Comparison of ENCODE assay signal across 9 cellular contexts in the genomic region with DNA sequence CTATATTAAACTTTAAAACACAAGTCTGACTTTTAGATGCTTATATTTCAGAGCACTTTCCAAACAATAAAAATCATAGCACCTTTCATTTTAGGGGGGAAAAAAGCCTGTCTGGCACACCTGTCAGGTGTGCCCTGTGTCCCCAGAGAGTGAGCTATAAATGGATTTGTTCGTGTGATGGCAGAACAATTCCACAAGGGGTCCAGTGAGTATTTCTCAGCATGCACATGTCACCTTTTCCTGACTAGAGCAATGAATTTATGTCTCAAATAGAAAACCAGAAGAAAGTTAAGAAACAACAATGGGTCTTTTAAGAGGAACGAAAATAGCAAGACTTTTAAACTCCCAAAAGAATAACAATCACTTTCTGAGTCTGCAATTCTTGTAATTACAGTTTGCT. TPM values are rescaled to one million over a fixed set of nuclear protein-coding genes. Genes with fewer than 3 reads are reported as not detected.
DNase-seq lines count a peak whose midpoint lies in the region; ATAC-seq and TF ChIP-seq lines count a peak whose summit lies in the region.
"Had no signal": no experiment of that assay in that cellular context is flagged by ENCODE, and none has a peak within 500 bp of the region (broad histone marks: within the 10 kb centered on the region; RNA-seq: fewer than 3 reads in every experiment).

No MANE protein-coding gene starts in this region.

- in situ Hi-C loops in astrocyte of the spinal cord (cut with HindIII; ENCODE audit: low sequenced_read_pairs) = no loop called here

- DNase-seq in activated CD4-positive, alpha-beta T cell treated with anti-CD3 and anti-CD28 coated beads for 36 hours = peak; percentile 8
- DNase-seq in activated CD4-positive, alpha-beta T cell treated with anti-CD3 and anti-CD28 coated beads for 4 hours = no peak
- DNase-seq in HPDE6-E6E7 (ENCODE audit: extremely low spot score) (peak; percentile 25), astrocyte of the spinal cord (ENCODE audit: low read depth, low spot score) (no peak), progenitor cell of endocrine pancreas (ENCODE audit: low spot score, unreplicated experiment) (no peak), C1 segment of cervical spinal cord (lab: John Stamatoyannopoulos, UW) (no peak), ecto neural progenitor cell (ENCODE audit: low spot score) (no peak)

- H3K4me3 Mint-ChIP-seq in activated CD4-positive, alpha-beta T cell treated with anti-CD3 and anti-CD28 coated beads for 36 hours = no peak overlapping the region
- no peak overlapping the region for H3K4me3 Mint-ChIP-seq in progenitor cell of endocrine pancreas (ENCODE audit: low read depth)

- intact Hi-C loops in activated CD4-positive, alpha-beta T cell treated with anti-CD3 and anti-CD28 coated beads for 36 hours (cut with DNase I, micrococcal nuclease) = no loop called here

- CTCF ChIA-PET in activated CD4-positive, alpha-beta T cell treated with anti-CD3 and anti-CD28 coated beads for 36 hours (lab: Charles Lee) = interaction anchor here (0.6 to 1.4 kb wide), 11 partner anchors 10 to 738 kb away, joined by 3 to 6 read pairs (median 4); no protein-coding TSS in a partner anchor

- TF ChIP-seq CTCF in astrocyte of the spinal cord (IDR thresholded peaks at IDR 0.05; ENCODE audit: low read depth, low read length) (peak; percentile 26), progenitor cell of endocrine pancreas (IDR thresholded peaks at IDR 0.05; ENCODE audit: unreplicated experiment) (peak; percentile 56)

- peaks cover 3% of the 10 kb centered on the region for H3K4me1 Mint-ChIP-seq in activated CD4-positive, alpha-beta T cell treated with anti-CD3 and anti-CD28 coated beads for 36 hours
- no peaks in the 10 kb centered on the region for H3K4me1 Mint-ChIP-seq in progenitor cell of endocrine pancreas (ENCODE audit: low read depth)

- no peak overlapping the region for H3K4me3 ChIP-seq in astrocyte of the spinal cord (ENCODE audit: low read depth, low read length)

- no peak for TF ChIP-seq POLR2A in GM18505 (IDR thresholded peaks at IDR 0.05; ENCODE audit: borderline replicate concordance, extremely low read depth, insufficient read depth, insufficient read length)

- POLR2A ChIA-PET in activated CD4-positive, alpha-beta T cell treated with anti-CD3 and anti-CD28 coated beads for 36 hours (lab: Charles Lee) = interaction anchor here (0.6 kb wide), 2 partner anchors 151 to 627 kb away, joined by 3 to 6 read pairs; no protein-coding TSS in a partner anchor

- no peaks in the 10 kb centered on the region for H3K36me3 Mint-ChIP-seq in activated CD4-positive, alpha-beta T cell treated with anti-CD3 and anti-CD28 coated beads for 36 hours (ENCODE audit: low read depth)
- no peaks in the 10 kb centered on the region for H3K36me3 Mint-ChIP-seq in progenitor cell of endocrine pancreas (ENCODE audit: insufficient read depth)

- H3K27ac Mint-ChIP-seq in activated CD4-positive, alpha-beta T cell treated with anti-CD3 and anti-CD28 coated beads for 36 hours = no peak overlapping the region
- no peak overlapping the region for H3K27ac Mint-ChIP-seq in progenitor cell of endocrine pancreas

- ATAC-seq in activated CD4-positive, alpha-beta T cell treated with anti-CD3 and anti-CD28 coated beads for 36 hours = no peak
- no peak for ATAC-seq in GM18505 (IDR thresholded peaks at IDR 0.05; ENCODE audit: unreplicated experiment)
- ATAC-seq: Right ventricle myocardium inferior had no signal

- H3K27me3 Mint-ChIP-seq in activated CD4-positive, alpha-beta T cell treated with anti-CD3 and anti-CD28 coated beads for 36 hours = no peaks in the 10 kb centered on the region
- no peaks in the 10 kb centered on the region for H3K27me3 Mint-ChIP-seq in progenitor cell of endocrine pancreas

- H3K9me3 Mint-ChIP-seq in activated CD4-positive, alpha-beta T cell treated with anti-CD3 and anti-CD28 coated beads for 36 hours (ENCODE audit: low read depth) = no peaks in the 10 kb centered on the region
- H3K9me3 Mint-ChIP-seq in progenitor cell of endocrine pancreas (ENCODE audit: low read depth) = no peaks in the 10 kb centered on the region

RNA-seq across cellular contexts. Expression of gene ACVR1C, which starts 55.9 kb away (rescaled TPM):
- total RNA-seq in activated CD4-positive, alpha-beta T cell treated with anti-CD3 and anti-CD28 coated beads for 36 hours = 1 to 10 TPM; 1.6 to 1.7 TPM
- total RNA-seq in progenitor cell of endocrine pancreas = 2.4 TPM in 2 replicates

Comparison
In these comparisons a context has a peak if more than half of its experiments do, and no peak if none do; other contexts are left out.
1. DNase-seq: peak in activated CD4-positive, alpha-beta T cell treated with anti-CD3 and anti-CD28 coated beads for 36 hours (single experiment) and HPDE6-E6E7 (single experiment); none in activated CD4-positive, alpha-beta T cell treated with anti-CD3 and anti-CD28 coated beads for 4 hours (0 of 2), astrocyte of the spinal cord (single experiment), progenitor cell of endocrine pancreas (single experiment), C1 segment of cervical spinal cord (0 of 14) and ecto neural progenitor cell (single experiment).